ENCODE assay signal across 10 cellular contexts in the genomic region with DNA sequence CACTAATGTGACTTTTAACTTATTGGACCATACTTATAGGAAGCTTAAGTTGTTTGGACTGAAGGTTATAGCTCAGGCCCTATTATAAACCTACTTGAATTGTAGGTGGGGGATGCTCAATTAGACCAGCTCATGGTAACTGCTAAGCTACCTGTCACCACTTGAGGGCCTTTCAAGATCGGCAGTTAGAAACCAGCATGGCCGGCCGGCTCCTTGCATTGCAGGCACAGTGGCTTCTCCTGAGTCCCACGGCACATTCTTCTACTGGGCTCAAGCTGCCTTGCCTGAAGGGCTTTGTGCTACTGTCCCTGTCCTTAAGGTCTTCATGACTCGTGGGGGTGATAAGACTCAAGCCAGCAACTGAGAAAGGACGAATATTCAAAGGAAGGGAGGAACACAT.
A peak's percentile ranks its signal among the peaks of the same experiment; 100 is the strongest.
DNase-seq lines count a peak whose midpoint lies in the region; ATAC-seq and TF ChIP-seq lines count a peak whose summit lies in the region.
"Had no signal": no experiment of that assay in that cellular context is flagged by ENCODE, and none has a peak within 500 bp of the region (broad histone marks: within the 10 kb centered on the region; RNA-seq: fewer than 3 reads in every experiment).

No MANE protein-coding gene starts in this region.

- H3F3A ChIP-seq in Loucy (ENCODE audit: low read depth) = no peaks in the 10 kb centered on the region

- H3K36me3 ChIP-seq in Loucy (ENCODE audit: insufficient read depth, low read length) (peaks cover 25% of the 10 kb centered on the region; the same call in 1 of the 2 replicates), adrenal gland (replicated peaks in 1 of 2) (no peaks in the 10 kb centered on the region)

- H3K4me1 Mint-ChIP-seq in nephron = peaks cover 27% of the 10 kb centered on the region

- no peak overlapping the region for H3K27ac Mint-ChIP-seq in nephron

- no peak overlapping the region for H3K4me3 Mint-ChIP-seq in nephron
- H3K4me3 Mint-ChIP-seq: central memory CD8-positive, alpha-beta T cell had no signal

- peaks cover 4% of the 10 kb centered on the region for H3K27me3 Mint-ChIP-seq in nephron (ENCODE audit: low read depth)
- H3K27me3 Mint-ChIP-seq: central memory CD8-positive, alpha-beta T cell had no signal

- intact Hi-C loops in adrenal gland (cut with DNase I) = no loop called here

- H4K20me1 ChIP-seq in Loucy (ENCODE audit: insufficient read depth, low read length, poor library complexity, severe bottlenecking) = no peaks in the 10 kb centered on the region

- 76 to 89% (median 85%) methylated on average over 6 of the region's 6 CpGs for WGBS in adrenal gland, 4 donors

- peaks cover 13% of the 10 kb centered on the region; the same call in 1 of the 2 replicates for H3K79me2 ChIP-seq in Loucy (ENCODE audit: insufficient read depth, low read length)

- H3K27me3 ChIP-seq in Loucy (ENCODE audit: insufficient read depth, low read length, poor library complexity, severe bottlenecking) = no peaks in the 10 kb centered on the region
- H3K27me3 ChIP-seq in adrenal gland = no peaks in the 10 kb centered on the region

- peaks cover 71% of the 10 kb centered on the region for H3K36me3 Mint-ChIP-seq in nephron (ENCODE audit: low read depth)

- no peak overlapping the region for H2AFZ ChIP-seq in Loucy (ENCODE audit: low read length)

- no peak for ATAC-seq in GM19328 (IDR thresholded peaks at IDR 0.05; ENCODE audit: unreplicated experiment)

- in situ Hi-C loops in G401 (cut with HindIII; ENCODE audit: low sequenced_read_pairs) = no loop called here

- H3K4me1 ChIP-seq in Loucy (ENCODE audit: insufficient read depth, low read length, poor library complexity, severe bottlenecking) = no peaks in the 10 kb centered on the region
- peaks cover 20 to 31% of the 10 kb centered on the region in 2 donors for H3K4me1 ChIP-seq in adrenal gland (replicated peaks in 1 of 2)

- H3K27ac ChIP-seq in adrenal gland = peak overlapping the region in 1 of 5 donors; percentile 32

- H3K9me3 Mint-ChIP-seq in nephron = peaks cover 38% of the 10 kb centered on the region

- no peak overlapping the region for H3K9ac ChIP-seq in Loucy (ENCODE audit: low read depth, low read length, poor library complexity, severe bottlenecking)

- TF ChIP-seq CTCF in Loucy (conservative IDR thresholded peaks at IDR 0.05; ENCODE audit: low read length) = peak; percentile 59
- TF ChIP-seq CTCF in nephron (IDR thresholded peaks at IDR 0.05; ENCODE audit: unreplicated experiment in 3 of 3) = peak; percentile 22 to 33 (median 32)
- TF ChIP-seq CTCF in adrenal gland (IDR thresholded peaks at IDR 0.05) = no peak

- peak; percentile 21 for DNase-seq in G401 (ENCODE audit: low spot score)
- peak; percentile 63 for DNase-seq in ecto neural progenitor cell (ENCODE audit: low spot score)
- no peak for DNase-seq in NOMO-1 treated with dmso at 0.1 percent for 144 hours (lab: John Stamatoyannopoulos, UW; ENCODE audit: unreplicated experiment)
- no peak for DNase-seq in adrenal gland
- DNase-seq in NCI-H1105 treated with DMSO at 0.1 percent for 48 hours (lab: John Stamatoyannopoulos, UW) = no peak
- DNase-seq: NK-92 treated with Interleukin-12 subunit alpha and Interleukin-12 subunit beta, amount 100 ng/mL, for 24 hours had no signal

- no peak overlapping the region for H3K4me2 ChIP-seq in Loucy (ENCODE audit: low read depth, low read length, poor library complexity, severe bottlenecking)

- H3K9me2 ChIP-seq in Loucy (replicated peaks; ENCODE audit: low read depth, low read length) = no peaks in the 10 kb centered on the region

- H3K9me3 ChIP-seq in Loucy (ENCODE audit: insufficient read depth, low read depth, low read length) (peaks cover 21% of the 10 kb centered on the region; the same call in 1 of the 2 replicates), adrenal gland (replicated peaks in 1 of 3) (peaks cover 0 to 7% (median 5%) of the 10 kb centered on the region in 3 donors)

- no peak for TF ChIP-seq POLR2A in adrenal gland (IDR thresholded peaks at IDR 0.05)

- H3K4me3 ChIP-seq in Loucy (ENCODE audit: low read length, poor library complexity, severe bottlenecking) (no peak overlapping the region), adrenal gland (no peak overlapping the region)

Comparison
In these comparisons a context has a peak if more than half of its experiments do, and no peak if none do; other contexts are left out.
1. DNase-seq: peak in G401 (single experiment) and ecto neural progenitor cell (single experiment); none in NOMO-1 treated with dmso at 0.1 percent for 144 hours (single experiment), adrenal gland (0 of 7) and NCI-H1105 treated with DMSO at 0.1 percent for 48 hours (single experiment).
2. CTCF ChIP-seq: peak in Loucy (single experiment) and nephron (3 of 3); none in adrenal gland (0 of 6).